12 cellular contexts compared by ENCODE assay signal in genomic region chr10:49831352-49832040, GRCh38.
A peak's percentile ranks its signal among the peaks of the same experiment; 100 is the strongest.
DNase-seq lines count a peak whose midpoint lies in the region; ATAC-seq, FAIRE-seq and TF ChIP-seq lines count a peak whose summit lies in the region.
"Had no signal": no experiment of that assay in that cellular context is flagged by ENCODE, and none has a peak within 500 bp of the region (broad histone marks: within the 10 kb centered on the region; RNA-seq: fewer than 3 reads in every experiment).

No MANE protein-coding gene starts in this region.

- 69% methylated on average over 7 of the region's 8 CpGs for WGBS in SK-N-SH (ENCODE audit: low lambda C conversion rate)
- WGBS in trophoblast cell (ENCODE audit: extremely low coverage, insufficient coverage, insufficient read length): no CpG with 5 or more reads among the region's 8 CpGs

- TF ChIP-seq POLR2A in GM12891 (IDR thresholded peaks at IDR 0.05; ENCODE audit: low read depth, low read length): no peak

- H2BK120ac ChIP-seq in trophoblast cell (ENCODE audit: insufficient read depth, low read length, poor library complexity): peak overlapping the region; percentile 100

- no peak for TF ChIP-seq EP300 in SK-N-SH (IDR thresholded peaks at IDR 0.05; ENCODE audit: borderline replicate concordance in 1 of 2, low read depth in 1 of 2, low read length in 1 of 2)

- TF ChIP-seq CTCF in SK-N-SH (IDR thresholded peaks at IDR 0.05): no peak

- H2AFZ ChIP-seq in SK-N-SH (ENCODE audit: low read depth) (no peak overlapping the region), trophoblast cell (ENCODE audit: insufficient read depth, low read length, poor library complexity) (peak overlapping the region; percentile 97)

- TF ChIP-seq RAD21 in SK-N-SH (IDR thresholded peaks at IDR 0.05; ENCODE audit: low read length): no peak

- H4K8ac ChIP-seq in trophoblast cell (ENCODE audit: low read depth, low read length): peak overlapping the region; percentile 93

- H3K79me1 ChIP-seq in trophoblast cell (ENCODE audit: low read length): peaks cover 32% of the 10 kb centered on the region

- POLR2A ChIA-PET in SK-N-SH (lab: Yijun Ruan, JAX): no interaction called here

- peak overlapping the region; percentile 83 for H3K4ac ChIP-seq in trophoblast cell (ENCODE audit: low read depth, low read length)

- H3K79me2 ChIP-seq in SK-N-SH (ENCODE audit: insufficient read depth) (no peaks in the 10 kb centered on the region), trophoblast cell (ENCODE audit: control insufficient read depth, insufficient read depth, low read length, poor library complexity) (no peaks in the 10 kb centered on the region)

- H3K4me3 ChIP-seq in SK-N-SH (ENCODE audit: low read depth in 2 of 2, low read length in 1 of 2) (no peak overlapping the region), trophoblast cell (ENCODE audit: low read depth, low read length) (no peak overlapping the region)
- H3K4me3 ChIP-seq: heart left ventricle, thyroid gland had no signal

- H3K4me1 ChIP-seq in SK-N-SH (ENCODE audit: control insufficient read depth in 1 of 2, insufficient read depth in 2 of 2, low read depth in 1 of 2, low read length in 1 of 2): peaks cover 0 to 30% of the 10 kb centered on the region in 2 experiments
- peaks cover 15 to 20% of the 10 kb centered on the region in 2 experiments for H3K4me1 ChIP-seq in trophoblast cell (ENCODE audit: control insufficient read depth in 1 of 2, insufficient read depth in 2 of 2, low read length in 2 of 2)
- H3K4me1 ChIP-seq: heart left ventricle, thyroid gland had no signal

- peak overlapping the region; percentile 97 for H2BK12ac ChIP-seq in trophoblast cell (ENCODE audit: low read length)

- CTCF ChIA-PET in SK-N-SH (lab: Yijun Ruan, JAX): interaction anchor here (0.8 kb wide), 1 partner anchor 236 kb away, joined by 4 read pairs; no protein-coding TSS in a partner anchor

- peak overlapping the region; percentile 98 for H3K18ac ChIP-seq in trophoblast cell (ENCODE audit: low read length)

- FAIRE-seq in GM12891 (lab: Jason Lieb, UNC): no peak
- FAIRE-seq: TTC549 had no signal

- H3K4me2 ChIP-seq in SK-N-SH (peak overlapping the region; percentile 28; the same call in 1 of the 2 replicates), trophoblast cell (ENCODE audit: low read length) (no peak overlapping the region)

- H4K12ac ChIP-seq in trophoblast cell (ENCODE audit: low read depth, low read length): peak overlapping the region; percentile 87

- no peaks in the 10 kb centered on the region for H4K20me1 ChIP-seq in SK-N-SH (ENCODE audit: insufficient read depth)

- peak overlapping the region; percentile 97 for H4K91ac ChIP-seq in trophoblast cell (ENCODE audit: low read depth, low read length)

- no peak for ATAC-seq in GM18520 (IDR thresholded peaks at IDR 0.05; ENCODE audit: unreplicated experiment)

- H2BK5ac ChIP-seq in trophoblast cell (ENCODE audit: low read depth, low read length, poor library complexity): peak overlapping the region; percentile 99

- H3K27me3 ChIP-seq in SK-N-SH (ENCODE audit: insufficient read depth) (no peaks in the 10 kb centered on the region), trophoblast cell (ENCODE audit: insufficient read depth, low read length) (no peaks in the 10 kb centered on the region)
- H3K27me3 ChIP-seq: heart left ventricle, thyroid gland had no signal

- DNase-seq in GM03348 (ENCODE audit: low spot score) (peak; percentile 13), SK-N-SH (no peak), glomerular endothelial cell (ENCODE audit: extremely low read depth, low read depth, low spot score) (peak; percentile 84), trophoblast cell (no peak), GM12891 (ENCODE audit: insufficient read length, low spot score) (no peak), middle frontal gyrus (ENCODE audit: extremely low spot score, low spot score) (no peak), DMS79 (lab: John Stamatoyannopoulos, UW) (no peak)
- DNase-seq: central memory CD4-positive, alpha-beta T cell; heart left ventricle; thyroid gland had no signal

- H3K23ac ChIP-seq in trophoblast cell (ENCODE audit: low read length): no peak overlapping the region

- H3K36me3 ChIP-seq in SK-N-SH (replicated peaks in 1 of 2; ENCODE audit: control insufficient read depth in 1 of 2, insufficient read depth in 2 of 2, low read length in 1 of 2) (peaks cover 11 to 46% of the 10 kb centered on the region in 2 experiments), trophoblast cell (ENCODE audit: control insufficient read depth in 1 of 2, insufficient read depth in 2 of 2, low read length in 2 of 2) (peaks cover 3 to 4% of the 10 kb centered on the region in 2 experiments)

- H3K9me3 ChIP-seq in SK-N-SH (no peaks in the 10 kb centered on the region), trophoblast cell (ENCODE audit: insufficient read depth, low read depth, low read length) (no peaks in the 10 kb centered on the region)
- H3K9me3 ChIP-seq: heart left ventricle, thyroid gland had no signal

- peak overlapping the region; percentile 98 for H2AK5ac ChIP-seq in trophoblast cell (ENCODE audit: low read length)

- H3K9ac ChIP-seq in SK-N-SH: no peak overlapping the region
- H3K9ac ChIP-seq in trophoblast cell (ENCODE audit: low read length): no peak overlapping the region

- no peaks in the 10 kb centered on the region for H3K9me2 ChIP-seq in SK-N-SH

- H3K27ac ChIP-seq in SK-N-SH (ENCODE audit: low read depth in 2 of 2, low read length in 1 of 2): peak overlapping the region; percentile 59 to 85
- H3K27ac ChIP-seq in trophoblast cell (ENCODE audit: low read depth, low read length): peak overlapping the region; percentile 96
- H3K27ac ChIP-seq: thyroid gland had no signal

- H3F3A ChIP-seq in SK-N-SH (replicated peaks; ENCODE audit: insufficient read depth): peaks cover 11% of the 10 kb centered on the region

- peak overlapping the region; percentile 95 for H3K14ac ChIP-seq in trophoblast cell (ENCODE audit: low read length)

TF ChIP-seq in SK-N-SH, 30 proteins besides CTCF, POLR2A, EP300 and RAD21 (continues in another document):
- TF ChIP-seq, protein P1, sequence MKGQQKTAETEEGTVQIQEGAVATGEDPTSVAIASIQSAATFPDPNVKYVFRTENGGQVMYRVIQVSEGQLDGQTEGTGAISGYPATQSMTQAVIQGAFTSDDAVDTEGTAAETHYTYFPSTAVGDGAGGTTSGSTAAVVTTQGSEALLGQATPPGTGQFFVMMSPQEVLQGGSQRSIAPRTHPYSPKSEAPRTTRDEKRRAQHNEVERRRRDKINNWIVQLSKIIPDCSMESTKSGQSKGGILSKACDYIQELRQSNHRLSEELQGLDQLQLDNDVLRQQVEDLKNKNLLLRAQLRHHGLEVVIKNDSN (IDR thresholded peaks at IDR 0.05; ENCODE audit: borderline replicate concordance, low read depth): 0 out of 2 replicates have a peak, but pooled peaks have one; percentile 16
- no peak for TF ChIP-seq FOXJ3 (CRISPR knock-in tag; IDR thresholded peaks at IDR 0.05)
- TF ChIP-seq NRF1 (IDR thresholded peaks at IDR 0.05; ENCODE audit: low read depth, low read length): no peak
- TF ChIP-seq, protein P2, sequence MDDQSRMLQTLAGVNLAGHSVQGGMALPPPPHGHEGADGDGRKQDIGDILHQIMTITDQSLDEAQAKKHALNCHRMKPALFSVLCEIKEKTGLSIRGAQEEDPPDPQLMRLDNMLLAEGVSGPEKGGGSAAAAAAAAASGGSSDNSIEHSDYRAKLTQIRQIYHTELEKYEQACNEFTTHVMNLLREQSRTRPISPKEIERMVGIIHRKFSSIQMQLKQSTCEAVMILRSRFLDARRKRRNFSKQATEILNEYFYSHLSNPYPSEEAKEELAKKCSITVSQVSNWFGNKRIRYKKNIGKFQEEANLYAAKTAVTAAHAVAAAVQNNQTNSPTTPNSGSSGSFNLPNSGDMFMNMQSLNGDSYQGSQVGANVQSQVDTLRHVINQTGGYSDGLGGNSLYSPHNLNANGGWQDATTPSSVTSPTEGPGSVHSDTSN (IDR thresholded peaks at IDR 0.05): peak; percentile 47
- TF ChIP-seq MAX (IDR thresholded peaks at IDR 0.05; ENCODE audit: low read depth): 0 out of 2 replicates have a peak, but pooled peaks have one; percentile 20
- peak; percentile 18; the same call in 1 of the 2 replicates for TF ChIP-seq TCF12 (IDR thresholded peaks at IDR 0.05)
- TF ChIP-seq FOSL2 (IDR thresholded peaks at IDR 0.05; ENCODE audit: borderline replicate concordance, low read depth): peak; percentile 4; the same call in 1 of the 2 replicates

TF ChIP-seq in GM12891, 5 proteins besides CTCF, POLR2A, EP300 and RAD21:
- TF ChIP-seq PAX5 (IDR thresholded peaks at IDR 0.05; ENCODE audit: insufficient read depth, low read length, severe bottlenecking): no peak
- no peak for TF ChIP-seq SPI1 (IDR thresholded peaks at IDR 0.05; ENCODE audit: low read depth, low read length)
- TF ChIP-seq POU2F2 (IDR thresholded peaks at IDR 0.05; ENCODE audit: low read depth, low read length): no peak
- no peak for TF ChIP-seq TAF1 (IDR thresholded peaks at IDR 0.05; ENCODE audit: low read depth, low read length)
- no peak for TF ChIP-seq POLR2AphosphoS5 (IDR thresholded peaks at IDR 0.05; ENCODE audit: low read depth, low read length)

Comparison
In these comparisons a context has a peak if more than half of its experiments do, and no peak if none do; other contexts are left out.
1. DNase-seq: peak in GM03348 (single experiment) and glomerular endothelial cell (single experiment); none in SK-N-SH (single experiment), trophoblast cell (0 of 2), GM12891 (single experiment), middle frontal gyrus (single experiment) and DMS79 (single experiment).